ENCODE assay signal across 1 cellular context in genomic region chr22:47294571-47294970, GRCh38.
TF ChIP-seq lines count a peak whose summit lies in the region.

No MANE protein-coding gene starts in this region.

TF ChIP-seq in HCT116, 20 proteins besides CTCF, POLR2A, EP300 and RAD21 (continued from another document):
- TF ChIP-seq REST (IDR thresholded peaks at IDR 0.05; ENCODE audit: low read depth) = no peak
- TF ChIP-seq ZNF274 (IDR thresholded peaks at IDR 0.05; ENCODE audit: low read depth, low read length) = no peak
- TF ChIP-seq CBX3 (IDR thresholded peaks at IDR 0.05; ENCODE audit: low read depth) = no peak
- no peak for TF ChIP-seq ZFX (IDR thresholded peaks at IDR 0.05)
- TF ChIP-seq, protein P1, sequence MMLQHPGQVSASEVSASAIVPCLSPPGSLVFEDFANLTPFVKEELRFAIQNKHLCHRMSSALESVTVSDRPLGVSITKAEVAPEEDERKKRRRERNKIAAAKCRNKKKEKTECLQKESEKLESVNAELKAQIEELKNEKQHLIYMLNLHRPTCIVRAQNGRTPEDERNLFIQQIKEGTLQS (IDR thresholded peaks at IDR 0.05) = no peak
- TF ChIP-seq SP1 (IDR thresholded peaks at IDR 0.05; ENCODE audit: low read depth) = no peak
- TF ChIP-seq ELF1 (IDR thresholded peaks at IDR 0.05; ENCODE audit: borderline replicate concordance, low read depth) = no peak
- no peak for TF ChIP-seq ZBTB33 (IDR thresholded peaks at IDR 0.05; ENCODE audit: extremely low read depth, insufficient replicate concordance, low read length)
- no peak for TF ChIP-seq SIN3A (IDR thresholded peaks at IDR 0.05; ENCODE audit: low read depth)
- no peak for TF ChIP-seq EZH2 (IDR thresholded peaks at IDR 0.05)
- TF ChIP-seq YY1 (IDR thresholded peaks at IDR 0.05; ENCODE audit: extremely low read depth, insufficient replicate concordance, low read depth, low read length) = no peak
- TF ChIP-seq EGR1 (IDR thresholded peaks at IDR 0.05; ENCODE audit: low read depth) = no peak
- TF ChIP-seq CEBPB (IDR thresholded peaks at IDR 0.05; ENCODE audit: low read depth) = no peak
